Comparison of ENCODE assay signal across 8 cellular contexts in the genomic region with DNA sequence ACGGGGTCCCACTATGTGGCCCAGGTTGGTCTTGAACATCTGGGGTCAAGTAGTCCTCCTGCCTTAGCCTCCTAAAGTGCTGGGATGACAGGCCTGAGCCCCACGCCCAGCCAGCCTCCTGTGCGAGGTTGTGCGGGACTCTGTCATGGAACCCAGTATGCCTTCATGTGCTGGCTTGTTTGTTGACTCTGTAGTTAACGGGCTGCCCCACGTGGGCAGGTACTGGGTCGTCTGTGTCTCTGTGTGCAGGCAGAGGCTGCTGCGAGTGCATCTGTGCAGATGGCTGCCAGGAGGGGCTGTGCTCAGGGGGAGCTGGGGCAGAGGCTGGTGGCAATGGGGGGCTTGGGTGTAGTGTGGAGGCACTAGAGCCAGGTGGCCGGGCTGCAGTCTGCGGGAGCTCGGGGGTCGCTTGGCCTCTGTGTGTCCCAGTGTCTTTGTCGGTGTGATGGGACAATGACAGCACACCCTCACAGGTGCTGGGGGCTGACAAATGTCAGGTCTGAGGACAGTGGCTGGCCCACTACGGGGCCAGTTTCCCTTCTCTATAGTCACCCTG. TPM values are rescaled to one million over a fixed set of nuclear protein-coding genes. Genes with fewer than 3 reads are reported as not detected.
"Had no signal": no experiment of that assay in that cellular context is flagged by ENCODE, and none has a peak within 500 bp of the region (broad histone marks: within the 10 kb centered on the region; RNA-seq: fewer than 3 reads in every experiment).

No MANE protein-coding gene starts in this region.

RNA-seq across cellular contexts. Expression of a gene that starts 6.0 kb away (rescaled TPM):
- total RNA-seq: omental fat pad, osteocyte, progenitor cell of endocrine pancreas, temporal lobe, thoracic aorta, urinary bladder had no signal
- polyA plus RNA-seq: naive thymus-derived CD4-positive, alpha-beta T cell; neural cell had no signal
